ENCODE assay signal across 8 cellular contexts in genomic region chr4:52861879-52862604, GRCh38. TPM values are rescaled to one million over a fixed set of nuclear protein-coding genes. Genes with fewer than 3 reads are reported as not detected.
DNase-seq lines count a peak whose midpoint lies in the region; ATAC-seq and TF ChIP-seq lines count a peak whose summit lies in the region.

Gene RASL11B, plus strand, starts transcription at chr4:52862317. Its CDS starts 191 bp downstream, at chr4:52862508.

- intact Hi-C loops in head of caudate nucleus (cut with DNase I), result loop anchor here (10.0 kb wide), 1 partner anchor 147 kb away; no protein-coding TSS in a partner anchor

- DNase-seq in DMS53 treated with DMSO at 0.1 percent for 48 hours (lab: John Stamatoyannopoulos, UW; ENCODE audit: unreplicated experiment) (peak; percentile 16), KBM-7 (peak; percentile 78), SK-N-DZ (ENCODE audit: low spot score) (peak; percentile 82), head of caudate nucleus (peak; percentile 59 to 95 (median 89)), osteocyte (ENCODE audit: extremely low spot score, unreplicated experiment) (peak; percentile 89)
- peak; percentile 88 for DNase-seq in activated naive CD4-positive, alpha-beta T cell treated with anti-CD3 and anti-CD28 coated beads, Interleukin-2, amount 50 U/mL, for 16 hours

- H3K27ac Mint-ChIP-seq in osteocyte (ENCODE audit: unreplicated experiment), result no peak within 1 kb of the TSS

- H3K27ac ChIP-seq in temporal lobe (ENCODE audit: low read depth, low read length), result peak within 1 kb of the TSS; percentile 46

- peak; percentile 16 for TF ChIP-seq CTCF in osteocyte (IDR thresholded peaks at IDR 0.05)

- peak; percentile 99 for ATAC-seq in GM21723 (IDR thresholded peaks at IDR 0.05; ENCODE audit: unreplicated experiment)

- peaks cover 2% of the 10 kb centered on the region for H3K36me3 Mint-ChIP-seq in osteocyte (ENCODE audit: unreplicated experiment)

- in situ Hi-C loops in KBM-7 (cut with MboI; ENCODE audit: low pct_unique_long_range_greater_than_20kb, low sequenced_read_pairs), result no loop called here

- H3K4me3 Mint-ChIP-seq in osteocyte (ENCODE audit: unreplicated experiment), result peak within 1 kb of the TSS; percentile 76

- peaks cover 35% of the 10 kb centered on the region for H3K27me3 Mint-ChIP-seq in osteocyte (ENCODE audit: unreplicated experiment)

- peaks cover 11% of the 10 kb centered on the region for H3K9me3 Mint-ChIP-seq in osteocyte (ENCODE audit: unreplicated experiment)

- H3K4me1 Mint-ChIP-seq in osteocyte (ENCODE audit: unreplicated experiment), result peaks cover 5% of the 10 kb centered on the region

RNA-seq across cellular contexts. Expression of gene RASL11B, which starts in this region (rescaled TPM):
- polyA plus RNA-seq in SK-N-DZ (2014; cell fraction: cytosol; rRNA removed), result 5.2 and 7.1 TPM in 2 replicates
- 6.7 and 6.9 TPM in 2 replicates for polyA plus RNA-seq in SK-N-DZ (2014; cell fraction: nucleus; rRNA removed)
- 0.73 and 0.94 TPM in 2 replicates for total RNA-seq in osteocyte
- 20.9 TPM for total RNA-seq in temporal lobe

Comparison
In these comparisons a context has a peak if more than half of its experiments do, and no peak if none do; other contexts are left out.
1. Peak in every context shown above with its lines: DNase-seq, ATAC-seq and H3K27ac ChIP-seq.
2. RNA of gene RASL11B (total RNA-seq): 20.9 TPM in temporal lobe (single experiment); 0.73 to 0.94 TPM in osteocyte; every median in the first group is over 10 times any median in the second.
3. Peak in DNase-seq in osteocyte; RNA of the gene not detected or under 1 TPM.
4. DNase-seq: peak in every context shown above with its lines; median percentile 89 in head of caudate nucleus; 89 in osteocyte; 88 in activated naive CD4-positive, alpha-beta T cell treated with anti-CD3 and anti-CD28 coated beads, Interleukin-2, amount 50 U/mL, for 16 hours; 82 in SK-N-DZ; 78 in KBM-7; 16 in DMS53 treated with DMSO at 0.1 percent for 48 hours.